ENCODE assay signal across 19 cellular contexts in the genomic region with DNA sequence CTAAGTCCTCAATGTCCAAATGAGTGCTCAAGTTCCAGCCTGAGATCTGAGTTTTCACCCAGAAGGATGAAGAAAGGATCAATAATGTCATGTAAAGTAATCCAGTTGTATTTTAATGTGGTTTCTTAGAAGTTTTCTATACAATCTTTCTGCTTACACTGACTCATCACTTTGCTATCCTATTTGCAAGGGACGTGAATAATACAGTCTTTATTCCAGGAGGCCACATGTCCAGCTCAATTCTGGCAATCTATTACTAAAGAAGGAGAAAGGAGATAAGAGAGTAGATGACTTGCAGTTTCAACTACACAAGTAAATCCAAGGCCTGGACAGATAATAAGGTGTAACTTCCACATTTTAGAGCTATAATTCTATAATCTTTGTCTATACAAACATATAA.
DNase-seq lines count a peak whose midpoint lies in the region; ATAC-seq, FAIRE-seq and TF ChIP-seq lines count a peak whose summit lies in the region.
"Had no signal": no experiment of that assay in that cellular context is flagged by ENCODE, and none has a peak within 500 bp of the region (broad histone marks: within the 10 kb centered on the region; RNA-seq: fewer than 3 reads in every experiment).

No MANE protein-coding gene starts in this region.

- H3K4me3 ChIP-seq in fibroblast of villous mesenchyme (ENCODE audit: low read depth, low read length): no peak overlapping the region
- H3K4me3 ChIP-seq: GM12878, transverse colon had no signal

- ATAC-seq in Right ventricle myocardium inferior: peak; percentile 37
- ATAC-seq: activated T-cell treated with anti-CD3 and anti-CD28 coated beads, Interleukin-2, amount 50 U/mL, for 4 hours; GM12878; natural killer cell treated with Interleukin-12 subunit alpha and Interleukin-12 subunit beta and Interleukin-15 and Interleukin-18, amount 100 ng/mL, for 72 hours had no signal

- no peak for FAIRE-seq in urothelium cell line (lab: Jason Lieb, UNC)
- FAIRE-seq: GM12878, H54, islet of Langerhans had no signal

- no peak for DNase-seq in Right ventricle myocardium inferior (ENCODE audit: missing footprints)
- no peak for DNase-seq in cardiac septum (ENCODE audit: low spot score)
- DNase-seq in amniotic stem cell (lab: John Stamatoyannopoulos, UW): peak; percentile 37
- peak; percentile 44 for DNase-seq in fibroblast of villous mesenchyme (ENCODE audit: low read depth)
- peak; percentile 16 for DNase-seq in urothelium cell line (ENCODE audit: low spot score)
- DNase-seq in GM10266 (ENCODE audit: extremely low spot score): no peak
- DNase-seq in SK-N-DZ (ENCODE audit: low spot score): no peak
- no peak for DNase-seq in UCSD-AML1 (lab: John Stamatoyannopoulos, UW; ENCODE audit: unreplicated experiment)
- DNase-seq: 8988T; activated CD4-positive, CD25-positive, alpha-beta regulatory T cell treated with anti-CD3 and anti-CD28 coated beads, Interleukin-2, amount 50 U/mL, for 72 hours; activated T-cell treated with anti-CD3 and anti-CD28 coated beads, Interleukin-2, amount 50 U/mL, for 4 hours; anterior cingulate cortex; NCI-H1105 treated with DMSO at 0.1 percent for 48 hours; SIG-M5; transverse colon had no signal

- intact Hi-C loops in Right ventricle myocardium inferior (cut with DNase I) (no loop called here), cardiac septum (cut with DNase I) (no loop called here)

- TF ChIP-seq CTCF in fibroblast of villous mesenchyme (IDR thresholded peaks at IDR 0.05; ENCODE audit: insufficient read depth, low read depth, low read length) (no peak), GM10266 (IDR thresholded peaks at IDR 0.05; ENCODE audit: control insufficient read depth, insufficient read depth, low read depth, missing control alignments) (no peak)

Comparison
In these comparisons a context has a peak if more than half of its experiments do, and no peak if none do; other contexts are left out.
1. DNase-seq: peak in amniotic stem cell (single experiment), fibroblast of villous mesenchyme (single experiment) and urothelium cell line (single experiment); none in Right ventricle myocardium inferior (single experiment), cardiac septum (single experiment), GM10266 (single experiment), SK-N-DZ (single experiment) and UCSD-AML1 (single experiment).